In the genomic region with DNA sequence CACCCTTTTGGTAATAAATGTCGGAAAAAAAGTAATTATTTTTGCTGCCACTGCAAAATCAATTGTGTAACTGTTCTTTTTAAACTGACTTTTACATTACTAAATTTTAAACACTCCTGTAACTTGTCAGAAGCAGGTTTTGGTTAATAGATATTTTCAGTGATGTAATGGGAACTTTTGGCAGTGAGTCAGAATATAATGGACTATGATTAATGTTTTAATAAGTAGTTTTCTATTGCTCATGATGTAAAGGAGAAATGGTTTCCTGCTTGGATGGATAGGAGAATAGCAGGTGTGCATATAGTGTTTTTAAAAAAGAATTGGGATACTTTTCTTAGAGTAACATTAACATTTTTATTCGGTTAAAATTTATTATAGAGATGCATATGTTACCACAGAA, we compare ENCODE assay signal across 17 cellular contexts. TPM values are rescaled to one million over a fixed set of nuclear protein-coding genes. Genes with fewer than 3 reads are reported as not detected.
DNase-seq lines count a peak whose midpoint lies in the region; ATAC-seq and TF ChIP-seq lines count a peak whose summit lies in the region.
"Had no signal": no experiment of that assay in that cellular context is flagged by ENCODE, and none has a peak within 500 bp of the region (broad histone marks: within the 10 kb centered on the region; RNA-seq: fewer than 3 reads in every experiment).

No MANE protein-coding gene starts in this region.

- H4K20me1 ChIP-seq in GM23248 (ENCODE audit: insufficient read depth): no peaks in the 10 kb centered on the region
- no peaks in the 10 kb centered on the region for H4K20me1 ChIP-seq in mammary epithelial cell (ENCODE audit: insufficient read depth, low read length)
- H4K20me1 ChIP-seq: BLaER1 had no signal

- no peak overlapping the region for H3K4me3 Mint-ChIP-seq in activated CD8-positive, alpha-beta memory T cell treated with anti-CD3 and anti-CD28 coated beads, Interleukin-2, amount 10 ng/mL, durations not matched to agents 7 days and 5 days
- H3K4me3 Mint-ChIP-seq: activated naive CD8-positive, alpha-beta T cell treated with anti-CD3 and anti-CD28 coated beads, Interleukin-2, amount 10 ng/mL, durations not matched to agents 7 days and 5 days; activated T-cell treated with anti-CD3 and anti-CD28 coated beads, Interleukin-2, amount 50 U/mL, for 4 hours; stimulated activated effector memory CD8-positive, alpha-beta T cell treated with anti-CD3 and anti-CD28 coated beads, Interleukin-12 subunit alpha, Interleukin-12 subunit beta, amount 100 ng/mL, for 72 hours had no signal

- peaks cover 6% of the 10 kb centered on the region for H3K36me3 Mint-ChIP-seq in activated CD8-positive, alpha-beta memory T cell treated with anti-CD3 and anti-CD28 coated beads, Interleukin-2, amount 10 ng/mL, durations not matched to agents 7 days and 5 days
- H3K36me3 Mint-ChIP-seq: stimulated activated effector memory CD8-positive, alpha-beta T cell treated with anti-CD3 and anti-CD28 coated beads, Interleukin-12 subunit alpha, Interleukin-12 subunit beta, amount 100 ng/mL, for 72 hours had no signal

- ATAC-seq in activated CD8-positive, alpha-beta memory T cell treated with anti-CD3 and anti-CD28 coated beads, Interleukin-2, amount 10 ng/mL, durations not matched to agents 7 days and 5 days: no peak
- ATAC-seq: activated T-cell treated with anti-CD3 and anti-CD28 coated beads, Interleukin-2, amount 50 U/mL, for 4 hours; stimulated activated effector memory CD8-positive, alpha-beta T cell treated with anti-CD3 and anti-CD28 coated beads, Interleukin-12 subunit alpha, Interleukin-12 subunit beta, amount 100 ng/mL, for 72 hours had no signal

- dilution Hi-C loops in mammary epithelial cell (cut with HindIII; ENCODE audit: low sequenced_read_pairs): no loop called here

- H2AFZ ChIP-seq in GM23248 (no peak overlapping the region), mammary epithelial cell (ENCODE audit: low read depth, low read length) (no peak overlapping the region)
- H2AFZ ChIP-seq: parathyroid adenoma had no signal

- no peak for TF ChIP-seq CTCF in mammary epithelial cell (conservative IDR thresholded peaks at IDR 0.05 in 1 of 2, IDR thresholded peaks at IDR 0.05 in 1 of 2; ENCODE audit: extremely low read depth in 1 of 2, insufficient read depth in 1 of 2, low read depth in 1 of 2, low read length in 2 of 2)

- H3K27me3 ChIP-seq in GM23248 (replicated peaks; ENCODE audit: insufficient read depth) (no peaks in the 10 kb centered on the region), mammary epithelial cell (ENCODE audit: insufficient read depth, low read length) (no peaks in the 10 kb centered on the region)
- H3K27me3 ChIP-seq: BLaER1, spleen, tibial artery had no signal

- intact Hi-C loops in mammary epithelial cell (cut with micrococcal nuclease): no loop called here

- H3K27ac Mint-ChIP-seq in activated CD8-positive, alpha-beta memory T cell treated with anti-CD3 and anti-CD28 coated beads, Interleukin-2, amount 10 ng/mL, durations not matched to agents 7 days and 5 days: no peak overlapping the region
- H3K27ac Mint-ChIP-seq: activated naive CD8-positive, alpha-beta T cell treated with anti-CD3 and anti-CD28 coated beads, Interleukin-2, amount 10 ng/mL, durations not matched to agents 7 days and 5 days; stimulated activated effector memory CD8-positive, alpha-beta T cell treated with anti-CD3 and anti-CD28 coated beads, Interleukin-12 subunit alpha, Interleukin-12 subunit beta, amount 100 ng/mL, for 72 hours had no signal

- H3K9me3 ChIP-seq in GM23248 (ENCODE audit: low read depth) (no peaks in the 10 kb centered on the region), mammary epithelial cell (replicated peaks; ENCODE audit: insufficient read depth, low read length) (no peaks in the 10 kb centered on the region)
- H3K9me3 ChIP-seq: spleen, tibial artery had no signal

- H3K4me1 ChIP-seq in GM23248 (ENCODE audit: insufficient read depth) (no peaks in the 10 kb centered on the region), mammary epithelial cell (ENCODE audit: insufficient read depth, low read length) (no peaks in the 10 kb centered on the region)
- H3K4me1 ChIP-seq: BLaER1, parathyroid adenoma, spleen, tibial artery had no signal

- H3K9me2 ChIP-seq in GM23248 (ENCODE audit: insufficient read depth): no peaks in the 10 kb centered on the region

- CTCF ChIA-PET in mammary epithelial cell (lab: Charles Lee; ENCODE audit: low non-redundant PET): no interaction called here
- CTCF ChIA-PET in activated CD8-positive, alpha-beta memory T cell treated with anti-CD3 and anti-CD28 coated beads, Interleukin-2, amount 10 ng/mL, durations not matched to agents 7 days and 5 days (lab: Charles Lee): no interaction called here

- H3F3A ChIP-seq in GM23248 (ENCODE audit: insufficient read depth): 0 out of 2 replicates have a peak, but pooled peaks cover 4% of the 10 kb centered on the region

- H3K79me2 ChIP-seq in GM23248 (ENCODE audit: insufficient read depth) (0 out of 2 replicates have a peak, but pooled peaks cover 16% of the 10 kb centered on the region), mammary epithelial cell (ENCODE audit: insufficient read depth, low read length) (peaks cover 4% of the 10 kb centered on the region)

- H3K4me1 Mint-ChIP-seq in activated CD8-positive, alpha-beta memory T cell treated with anti-CD3 and anti-CD28 coated beads, Interleukin-2, amount 10 ng/mL, durations not matched to agents 7 days and 5 days: peaks cover 6% of the 10 kb centered on the region

- no peaks in the 10 kb centered on the region for H3K27me3 Mint-ChIP-seq in activated CD8-positive, alpha-beta memory T cell treated with anti-CD3 and anti-CD28 coated beads, Interleukin-2, amount 10 ng/mL, durations not matched to agents 7 days and 5 days
- H3K27me3 Mint-ChIP-seq: activated naive CD8-positive, alpha-beta T cell treated with anti-CD3 and anti-CD28 coated beads, Interleukin-2, amount 10 ng/mL, durations not matched to agents 7 days and 5 days had no signal

- H3K4me3 ChIP-seq in GM23248 (no peak overlapping the region), mammary epithelial cell (replicated peaks in 1 of 3; ENCODE audit: insufficient read depth in 1 of 3, low read depth in 2 of 3, low read length in 3 of 3) (no peak overlapping the region)
- H3K4me3 ChIP-seq: BLaER1, spleen, tibial artery had no signal

- H3K9me3 Mint-ChIP-seq in activated CD8-positive, alpha-beta memory T cell treated with anti-CD3 and anti-CD28 coated beads, Interleukin-2, amount 10 ng/mL, durations not matched to agents 7 days and 5 days (ENCODE audit: low read depth): no peaks in the 10 kb centered on the region
- H3K9me3 Mint-ChIP-seq: activated naive CD8-positive, alpha-beta T cell treated with anti-CD3 and anti-CD28 coated beads, Interleukin-2, amount 10 ng/mL, durations not matched to agents 7 days and 5 days; activated T-cell treated with anti-CD3 and anti-CD28 coated beads, Interleukin-2, amount 50 U/mL, for 4 hours; stimulated activated effector memory CD8-positive, alpha-beta T cell treated with anti-CD3 and anti-CD28 coated beads, Interleukin-12 subunit alpha, Interleukin-12 subunit beta, amount 100 ng/mL, for 72 hours had no signal

- H3K9ac ChIP-seq in GM23248 (no peak overlapping the region), mammary epithelial cell (ENCODE audit: insufficient read depth, low read length) (no peak overlapping the region)
- H3K9ac ChIP-seq: BLaER1, parathyroid adenoma had no signal

- no TSS peak for BruUV-seq in mammary epithelial cell (replicated peaks; lab: Mats Ljungman, UMichigan)

- WGBS in GM23248 (ENCODE audit: low coverage in 1 of 2, low lambda C conversion rate in 2 of 2, missing lambda C conversion rate in 2 of 2), 2 experiments: 51 to 56% methylated on average over 2 of the region's 2 CpGs
- 98% methylated on average over 2 of the region's 2 CpGs for WGBS in mammary epithelial cell (ENCODE audit: low coverage, missing lambda C conversion rate)

- in situ Hi-C loops in GM23248 (cut with MboI) (no loop called here), mammary epithelial cell (cut with MboI; ENCODE audit: low sequenced_read_pairs in 2 of 2) (no loop called here)

- H3K36me3 ChIP-seq in GM23248 (ENCODE audit: low read depth): no peaks in the 10 kb centered on the region
- no peaks in the 10 kb centered on the region for H3K36me3 ChIP-seq in mammary epithelial cell (ENCODE audit: insufficient read depth, low read length)
- H3K36me3 ChIP-seq: tibial artery had no signal

- DNase-seq in GM23248 (peak; percentile 31), NCI-H1105 treated with DMSO at 0.1 percent for 48 hours (lab: John Stamatoyannopoulos, UW) (peak; percentile 88), mammary epithelial cell (peak; percentile 87), kidney tubule cell (ENCODE audit: low spot score) (peak; percentile 68), 8988T (no peak), MV-4-11 (lab: John Stamatoyannopoulos, UW) (no peak)
- DNase-seq in activated CD8-positive, alpha-beta memory T cell treated with anti-CD3 and anti-CD28 coated beads, Interleukin-2, amount 10 ng/mL, durations not matched to agents 7 days and 5 days: no peak
- DNase-seq: activated CD4-positive, alpha-beta T cell treated with anti-CD3 and anti-CD28 coated beads, Interleukin-2, amount 50 U/mL, for 1 hour; activated naive CD8-positive, alpha-beta T cell treated with anti-CD3 and anti-CD28 coated beads, Interleukin-2, amount 10 ng/mL, durations not matched to agents 7 days and 5 days; activated T-cell treated with anti-CD3 and anti-CD28 coated beads, Interleukin-2, amount 50 U/mL, for 4 hours; effector CD4-positive, alpha-beta T cell; NCI-H2227 treated with DMSO at 0.1 percent for 48 hours; spleen; tibial artery had no signal

- H3K27ac ChIP-seq in GM23248 (no peak overlapping the region), mammary epithelial cell (ENCODE audit: insufficient read depth, low read depth, low read length) (no peak overlapping the region)
- H3K27ac ChIP-seq: BLaER1, parathyroid adenoma, spleen, tibial artery had no signal

- no peak overlapping the region for H3K4me2 ChIP-seq in GM23248 (ENCODE audit: unreplicated experiment)
- no peak overlapping the region for H3K4me2 ChIP-seq in mammary epithelial cell (ENCODE audit: insufficient read depth, low read depth, low read length)
- H3K4me2 ChIP-seq: BLaER1 had no signal

RNA-seq across cellular contexts. Expression of a gene that starts 58.8 kb away (rescaled TPM):
- 5.4 and 8.1 TPM in 2 replicates for total RNA-seq in GM23248 (2014; rRNA removed; shearing (Covaris generic))
- 7.6 and 10.0 TPM in 2 replicates for polyA plus RNA-seq in GM23248 (2016; fragmentation: Nextera tagmentation; extraction: Ambion mirVana)
- 10 to 100 TPM; 15.3 to 18.6 TPM for total RNA-seq in mammary epithelial cell
- polyA plus RNA-seq in mammary epithelial cell: 5.4 TPM
- 9.3 TPM for polyA minus RNA-seq in mammary epithelial cell
- total RNA-seq in activated CD8-positive, alpha-beta memory T cell treated with anti-CD3 and anti-CD28 coated beads, Interleukin-2, amount 10 ng/mL, durations not matched to agents 7 days and 5 days: 10 to 100 TPM in 1 of 2 experiments, 1 to 10 TPM in 1; 9.2 to 11.8 TPM

RNA-seq across cellular contexts. Expression of a gene that starts 59.0 kb away (rescaled TPM):
- total RNA-seq in GM23248 (2014; rRNA removed; shearing (Covaris generic)): 21.6 and 29.8 TPM in 2 replicates
- polyA plus RNA-seq in GM23248 (2016; fragmentation: Nextera tagmentation; extraction: Ambion mirVana) (20.7 and 21.5 TPM in 2 replicates), mammary epithelial cell (8.4 TPM)
- 10 to 100 TPM; 15.2 to 46.5 TPM for total RNA-seq in mammary epithelial cell
- 19.6 TPM for polyA minus RNA-seq in mammary epithelial cell
- total RNA-seq in activated CD8-positive, alpha-beta memory T cell treated with anti-CD3 and anti-CD28 coated beads, Interleukin-2, amount 10 ng/mL, durations not matched to agents 7 days and 5 days: 1 to 10 TPM; 4.9 to 8.1 TPM

Comparison
In these comparisons a context has a peak if more than half of its experiments do, and no peak if none do; other contexts are left out.
1. DNase-seq: peak in GM23248 (single experiment), NCI-H1105 treated with DMSO at 0.1 percent for 48 hours (single experiment), mammary epithelial cell (single experiment) and kidney tubule cell (single experiment); none in 8988T (single experiment), activated CD8-positive, alpha-beta memory T cell treated with anti-CD3 and anti-CD28 coated beads, Interleukin-2, amount 10 ng/mL, durations not matched to agents 7 days and 5 days (single experiment) and MV-4-11 (single experiment).